ENCODE assay signal across 8 cellular contexts in genomic region chr14:23562822-23563472, GRCh38. TPM values are rescaled to one million over a fixed set of nuclear protein-coding genes. Genes with fewer than 3 reads are reported as not detected.
DNase-seq lines count a peak whose midpoint lies in the region; ATAC-seq and TF ChIP-seq lines count a peak whose summit lies in the region.

No MANE protein-coding gene starts in this region.

- peaks cover 8 to 28% (median 22%) of the 10 kb centered on the region in 4 donors for H3K4me1 ChIP-seq in esophagus muscularis mucosa

- H3K27ac ChIP-seq in AG04450 (ENCODE audit: low read depth, low read length) (peak overlapping the region; percentile 39), esophagus muscularis mucosa (replicated peaks in 1 of 4) (peak overlapping the region in 1 of 4 donors; percentile 18)

- no peak for ATAC-seq in GM19397 (IDR thresholded peaks at IDR 0.05; ENCODE audit: unreplicated experiment)
- ATAC-seq in GM18858 (IDR thresholded peaks at IDR 0.05; ENCODE audit: unreplicated experiment) = no peak

- CTCF ChIA-PET in AG04450 (lab: Charles Lee) = interaction anchor here (0.6 to 8.1 kb wide), 15 partner anchors 9 to 1885 kb away, joined by 3 to 330 read pairs (median 4); no protein-coding TSS in a partner anchor

- H3K9me3 ChIP-seq in AG04450 (ENCODE audit: control insufficient read depth, insufficient read depth, low read length) (no peaks in the 10 kb centered on the region; the same call in 1 of the 2 replicates), esophagus muscularis mucosa (no peaks in the 10 kb centered on the region)

- TF ChIP-seq POLR2A in esophagus muscularis mucosa (IDR thresholded peaks at IDR 0.05; ENCODE audit: low read depth) = no peak

- peaks cover 0 to 59% (median 42%) of the 10 kb centered on the region in 4 donors for H3K36me3 ChIP-seq in esophagus muscularis mucosa

- H3K27me3 ChIP-seq in AG04450 (ENCODE audit: control insufficient read depth, insufficient read depth, low read length) (no peaks in the 10 kb centered on the region), esophagus muscularis mucosa (no peaks in the 10 kb centered on the region)

- DNase-seq in AG04450 (ENCODE audit: low read depth, low spot score) = peak; percentile 18
- peak; percentile 51 for DNase-seq in NCI-H345 (lab: John Stamatoyannopoulos, UW)
- DNase-seq in activated CD8-positive, alpha-beta memory T cell treated with anti-CD3 and anti-CD28 coated beads, Interleukin-2, amount 50 U/mL, for 4 hours = peak; percentile 65
- no peak for DNase-seq in esophagus muscularis mucosa (ENCODE audit: extremely low spot score)
- DNase-seq in posterior cingulate gyrus = peak in 8 of 10 donors; percentile 58 to 92 (median 71)

- intact Hi-C loops in esophagus muscularis mucosa (cut with DNase I) = no loop called here
- intact Hi-C loops in posterior cingulate gyrus (cut with DNase I) = loop anchor here (1.0 kb wide), 1 partner anchor 85 kb away; no protein-coding TSS in a partner anchor

- POLR2A ChIA-PET in AG04450 (lab: Yijun Ruan, JAX) = no interaction called here

- H3K4me3 ChIP-seq in AG04450 (ENCODE audit: low read depth, low read length) (no peak overlapping the region), esophagus muscularis mucosa (no peak overlapping the region)

- WGBS in esophagus muscularis mucosa = 95% methylated on average over 2 of the region's 2 CpGs

- no peak for TF ChIP-seq EP300 in esophagus muscularis mucosa (IDR thresholded peaks at IDR 0.05)

- TF ChIP-seq CTCF in AG04450 (IDR thresholded peaks at IDR 0.05; ENCODE audit: low read depth, low read length) (peak; percentile 96), GM12873 (IDR thresholded peaks at IDR 0.05; ENCODE audit: insufficient read depth, low read depth, low read length, missing control alignments) (peak; percentile 96), esophagus muscularis mucosa (IDR thresholded peaks at IDR 0.05) (peak; percentile 87 to 98 (median 89))

RNA-seq across cellular contexts. Expression of gene AP1G2, which starts 4.6 kb away (rescaled TPM):
- polyA plus RNA-seq in AG04450 (2011; rRNA removed) = 8.2 and 10.6 TPM in 2 replicates
- polyA minus RNA-seq in AG04450 (2011; rRNA and poly(A)+ RNA removed) = 11.0 and 19.9 TPM in 2 replicates
- total RNA-seq in esophagus muscularis mucosa = 10 to 100 TPM; 15.9 to 30.2 (median 20.0) TPM

RNA-seq across cellular contexts. Expression of gene THTPA, which starts 6.9 kb away (rescaled TPM):
- 4.9 and 9.3 TPM in 2 replicates for polyA plus RNA-seq in AG04450 (2011; rRNA removed)
- polyA minus RNA-seq in AG04450 (2011; rRNA and poly(A)+ RNA removed) = 6.6 and 10.8 TPM in 2 replicates
- 10 to 100 TPM; 18.3 to 20.0 (median 19.7) TPM for total RNA-seq in esophagus muscularis mucosa

RNA-seq across cellular contexts. Expression of gene ZFHX2, which starts 11.4 kb away (rescaled TPM):
- 0.09 and 0.14 TPM in 2 replicates for polyA plus RNA-seq in AG04450 (2011; rRNA removed)
- 0.37 and 0.52 TPM in 2 replicates for polyA minus RNA-seq in AG04450 (2011; rRNA and poly(A)+ RNA removed)
- total RNA-seq in esophagus muscularis mucosa = 1 to 10 TPM in 3 of 4 donors, under 1 TPM in 1; 0.50 to 1.8 (median 1.2) TPM

RNA-seq across cellular contexts. Expression of gene JPH4, which starts 15.6 kb away (rescaled TPM):
- polyA plus RNA-seq in AG04450 (2011; rRNA removed) = not detected in 2 replicates
- not detected in 2 replicates for polyA minus RNA-seq in AG04450 (2011; rRNA and poly(A)+ RNA removed)
- total RNA-seq in esophagus muscularis mucosa = 1 to 10 TPM in 3 of 4 donors, under 1 TPM in 1; 0.83 to 2.8 (median 2.0) TPM
